Comparison of ENCODE assay signal across 1 cellular context in the genomic region with DNA sequence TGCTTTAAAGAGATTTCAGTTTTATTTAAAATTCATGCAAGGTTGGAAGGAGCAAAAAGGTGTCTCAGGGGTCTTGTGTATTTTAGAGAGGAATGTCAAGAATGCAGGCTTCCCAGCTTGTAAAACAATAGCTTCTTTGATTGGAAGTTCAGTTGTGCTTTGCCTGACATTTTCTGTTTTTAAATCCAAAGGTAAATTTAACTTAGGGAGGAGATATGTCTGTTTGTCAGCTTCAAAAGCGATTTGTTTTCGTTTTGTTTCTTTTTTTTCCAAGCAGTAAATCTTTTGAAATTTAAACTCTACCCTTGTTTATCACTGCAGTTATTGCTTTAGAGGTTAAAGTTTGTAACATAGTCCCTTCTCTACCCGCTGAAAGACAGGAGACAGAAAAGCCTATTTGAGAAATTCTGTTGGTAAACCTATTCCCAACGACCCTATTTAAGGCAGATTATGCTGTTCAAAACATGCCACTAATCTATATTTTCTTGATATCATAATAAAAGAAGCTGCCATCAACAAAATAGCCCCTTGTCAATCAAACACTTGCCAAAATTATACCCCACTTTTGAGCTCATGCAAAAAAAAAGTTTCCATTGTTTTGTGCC.
TF ChIP-seq lines count a peak whose summit lies in the region.

No MANE protein-coding gene starts in this region.

TF ChIP-seq in H1, 55 proteins besides CTCF, POLR2A, EP300 and RAD21:
- TF ChIP-seq, protein P1, sequence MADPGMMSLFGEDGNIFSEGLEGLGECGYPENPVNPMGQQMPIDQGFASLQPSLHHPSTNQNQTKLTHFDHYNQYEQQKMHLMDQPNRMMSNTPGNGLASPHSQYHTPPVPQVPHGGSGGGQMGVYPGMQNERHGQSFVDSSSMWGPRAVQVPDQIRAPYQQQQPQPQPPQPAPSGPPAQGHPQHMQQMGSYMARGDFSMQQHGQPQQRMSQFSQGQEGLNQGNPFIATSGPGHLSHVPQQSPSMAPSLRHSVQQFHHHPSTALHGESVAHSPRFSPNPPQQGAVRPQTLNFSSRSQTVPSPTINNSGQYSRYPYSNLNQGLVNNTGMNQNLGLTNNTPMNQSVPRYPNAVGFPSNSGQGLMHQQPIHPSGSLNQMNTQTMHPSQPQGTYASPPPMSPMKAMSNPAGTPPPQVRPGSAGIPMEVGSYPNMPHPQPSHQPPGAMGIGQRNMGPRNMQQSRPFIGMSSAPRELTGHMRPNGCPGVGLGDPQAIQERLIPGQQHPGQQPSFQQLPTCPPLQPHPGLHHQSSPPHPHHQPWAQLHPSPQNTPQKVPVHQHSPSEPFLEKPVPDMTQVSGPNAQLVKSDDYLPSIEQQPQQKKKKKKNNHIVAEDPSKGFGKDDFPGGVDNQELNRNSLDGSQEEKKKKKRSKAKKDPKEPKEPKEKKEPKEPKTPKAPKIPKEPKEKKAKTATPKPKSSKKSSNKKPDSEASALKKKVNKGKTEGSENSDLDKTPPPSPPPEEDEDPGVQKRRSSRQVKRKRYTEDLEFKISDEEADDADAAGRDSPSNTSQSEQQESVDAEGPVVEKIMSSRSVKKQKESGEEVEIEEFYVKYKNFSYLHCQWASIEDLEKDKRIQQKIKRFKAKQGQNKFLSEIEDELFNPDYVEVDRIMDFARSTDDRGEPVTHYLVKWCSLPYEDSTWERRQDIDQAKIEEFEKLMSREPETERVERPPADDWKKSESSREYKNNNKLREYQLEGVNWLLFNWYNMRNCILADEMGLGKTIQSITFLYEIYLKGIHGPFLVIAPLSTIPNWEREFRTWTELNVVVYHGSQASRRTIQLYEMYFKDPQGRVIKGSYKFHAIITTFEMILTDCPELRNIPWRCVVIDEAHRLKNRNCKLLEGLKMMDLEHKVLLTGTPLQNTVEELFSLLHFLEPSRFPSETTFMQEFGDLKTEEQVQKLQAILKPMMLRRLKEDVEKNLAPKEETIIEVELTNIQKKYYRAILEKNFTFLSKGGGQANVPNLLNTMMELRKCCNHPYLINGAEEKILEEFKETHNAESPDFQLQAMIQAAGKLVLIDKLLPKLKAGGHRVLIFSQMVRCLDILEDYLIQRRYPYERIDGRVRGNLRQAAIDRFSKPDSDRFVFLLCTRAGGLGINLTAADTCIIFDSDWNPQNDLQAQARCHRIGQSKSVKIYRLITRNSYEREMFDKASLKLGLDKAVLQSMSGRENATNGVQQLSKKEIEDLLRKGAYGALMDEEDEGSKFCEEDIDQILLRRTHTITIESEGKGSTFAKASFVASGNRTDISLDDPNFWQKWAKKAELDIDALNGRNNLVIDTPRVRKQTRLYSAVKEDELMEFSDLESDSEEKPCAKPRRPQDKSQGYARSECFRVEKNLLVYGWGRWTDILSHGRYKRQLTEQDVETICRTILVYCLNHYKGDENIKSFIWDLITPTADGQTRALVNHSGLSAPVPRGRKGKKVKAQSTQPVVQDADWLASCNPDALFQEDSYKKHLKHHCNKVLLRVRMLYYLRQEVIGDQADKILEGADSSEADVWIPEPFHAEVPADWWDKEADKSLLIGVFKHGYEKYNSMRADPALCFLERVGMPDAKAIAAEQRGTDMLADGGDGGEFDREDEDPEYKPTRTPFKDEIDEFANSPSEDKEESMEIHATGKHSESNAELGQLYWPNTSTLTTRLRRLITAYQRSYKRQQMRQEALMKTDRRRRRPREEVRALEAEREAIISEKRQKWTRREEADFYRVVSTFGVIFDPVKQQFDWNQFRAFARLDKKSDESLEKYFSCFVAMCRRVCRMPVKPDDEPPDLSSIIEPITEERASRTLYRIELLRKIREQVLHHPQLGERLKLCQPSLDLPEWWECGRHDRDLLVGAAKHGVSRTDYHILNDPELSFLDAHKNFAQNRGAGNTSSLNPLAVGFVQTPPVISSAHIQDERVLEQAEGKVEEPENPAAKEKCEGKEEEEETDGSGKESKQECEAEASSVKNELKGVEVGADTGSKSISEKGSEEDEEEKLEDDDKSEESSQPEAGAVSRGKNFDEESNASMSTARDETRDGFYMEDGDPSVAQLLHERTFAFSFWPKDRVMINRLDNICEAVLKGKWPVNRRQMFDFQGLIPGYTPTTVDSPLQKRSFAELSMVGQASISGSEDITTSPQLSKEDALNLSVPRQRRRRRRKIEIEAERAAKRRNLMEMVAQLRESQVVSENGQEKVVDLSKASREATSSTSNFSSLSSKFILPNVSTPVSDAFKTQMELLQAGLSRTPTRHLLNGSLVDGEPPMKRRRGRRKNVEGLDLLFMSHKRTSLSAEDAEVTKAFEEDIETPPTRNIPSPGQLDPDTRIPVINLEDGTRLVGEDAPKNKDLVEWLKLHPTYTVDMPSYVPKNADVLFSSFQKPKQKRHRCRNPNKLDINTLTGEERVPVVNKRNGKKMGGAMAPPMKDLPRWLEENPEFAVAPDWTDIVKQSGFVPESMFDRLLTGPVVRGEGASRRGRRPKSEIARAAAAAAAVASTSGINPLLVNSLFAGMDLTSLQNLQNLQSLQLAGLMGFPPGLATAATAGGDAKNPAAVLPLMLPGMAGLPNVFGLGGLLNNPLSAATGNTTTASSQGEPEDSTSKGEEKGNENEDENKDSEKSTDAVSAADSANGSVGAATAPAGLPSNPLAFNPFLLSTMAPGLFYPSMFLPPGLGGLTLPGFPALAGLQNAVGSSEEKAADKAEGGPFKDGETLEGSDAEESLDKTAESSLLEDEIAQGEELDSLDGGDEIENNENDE (IDR thresholded peaks at IDR 0.05; ENCODE audit: insufficient replicate concordance, low read length), result peak; percentile 93
- TF ChIP-seq, protein P2, sequence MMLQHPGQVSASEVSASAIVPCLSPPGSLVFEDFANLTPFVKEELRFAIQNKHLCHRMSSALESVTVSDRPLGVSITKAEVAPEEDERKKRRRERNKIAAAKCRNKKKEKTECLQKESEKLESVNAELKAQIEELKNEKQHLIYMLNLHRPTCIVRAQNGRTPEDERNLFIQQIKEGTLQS (IDR thresholded peaks at IDR 0.05; ENCODE audit: insufficient read depth, low read depth, low read length), result no peak
- TF ChIP-seq TEAD4 (IDR thresholded peaks at IDR 0.05; ENCODE audit: low read depth, low read length) (peak; percentile 99), SP1 (IDR thresholded peaks at IDR 0.05; ENCODE audit: low read depth, low read length) (peak; percentile 76; the same call in 1 of the 2 replicates), POLR2AphosphoS5 (IDR thresholded peaks at IDR 0.05; ENCODE audit: low read depth, low read length) (no peak), BCL11A (IDR thresholded peaks at IDR 0.05; ENCODE audit: low read depth in 2 of 2, low read length in 2 of 2) (peak in 1 of 2 experiments; percentile 95)
